8 cellular contexts compared by ENCODE assay signal in genomic region chr17:76452646-76453430, GRCh38. TPM values are rescaled to one million over a fixed set of nuclear protein-coding genes. Genes with fewer than 3 reads are reported as not detected.
DNase-seq lines count a peak whose midpoint lies in the region; ATAC-seq and TF ChIP-seq lines count a peak whose summit lies in the region.

Gene UBE2O (minus strand): TSS chr17:76453152. CDS start chr17:76453141, 11 bp downstream.

- H3K27ac ChIP-seq in OCI-LY3 (ENCODE audit: low read length) (no peak within 1 kb of the TSS), esophagus (ENCODE audit: low read depth in 2 of 2, low read length in 1 of 2) (peak within 1 kb of the TSS; percentile 14 to 79), muscle layer of colon (ENCODE audit: low read depth, low read length) (peak within 1 kb of the TSS; percentile 73)

- H3K9me3 Mint-ChIP-seq in Calu3 (ENCODE audit: low read depth, unreplicated experiment) = no peaks in the 10 kb centered on the region

- peaks cover 5% of the 10 kb centered on the region for H3K36me3 ChIP-seq in OCI-LY3 (replicated peaks; ENCODE audit: low read depth, low read length)
- H3K36me3 ChIP-seq in esophagus (ENCODE audit: control insufficient read depth in 2 of 2, insufficient read depth in 2 of 2, low read length in 1 of 2) = no peaks in the 10 kb centered on the region
- H3K36me3 ChIP-seq in muscle layer of colon (ENCODE audit: insufficient read depth, low read length) = no peaks in the 10 kb centered on the region

- H3K4me1 ChIP-seq in OCI-LY3 (ENCODE audit: low read length) (peaks cover 17% of the 10 kb centered on the region), esophagus (ENCODE audit: control insufficient read depth in 2 of 2, insufficient read depth in 2 of 2, low read length in 1 of 2) (peaks cover 0 to 4% of the 10 kb centered on the region in 2 donors), muscle layer of colon (ENCODE audit: insufficient read depth, low read length) (peaks cover 11% of the 10 kb centered on the region)

- H3K79me2 ChIP-seq in OCI-LY3 (ENCODE audit: low read length) = peaks cover 50% of the 10 kb centered on the region

- CTCF ChIA-PET in Calu3 (lab: Charles Lee) = interaction anchor here (0.5 to 0.6 kb wide), 2 partner anchors 207 to 1709 kb away, joined by 3 to 14 read pairs; no protein-coding TSS in a partner anchor

- H3K4me2 ChIP-seq in OCI-LY3 (ENCODE audit: low read length) = peak within 1 kb of the TSS; percentile 82

- peak within 1 kb of the TSS; percentile 8; the same call in 1 of the 2 replicates for H2AFZ ChIP-seq in OCI-LY3 (ENCODE audit: low read depth, low read length)

- peak within 1 kb of the TSS; percentile 87 for H3K4me3 Mint-ChIP-seq in Calu3 (ENCODE audit: low read depth, unreplicated experiment)

- no peaks in the 10 kb centered on the region for H3K27me3 Mint-ChIP-seq in Calu3 (ENCODE audit: unreplicated experiment)

- peak; percentile 86 for ATAC-seq in GM21390 (IDR thresholded peaks at IDR 0.05; ENCODE audit: unreplicated experiment)

- peaks cover 41% of the 10 kb centered on the region for H4K20me1 ChIP-seq in OCI-LY3 (ENCODE audit: insufficient read depth, low read length)

- intact Hi-C loops in Calu3 (cut with micrococcal nuclease; ENCODE audit: unreplicated experiment) = no loop called here

- DNase-seq in Calu3 = peak; percentile 95
- peak; percentile 87 for DNase-seq in HuH-7.5 (ENCODE audit: low spot score)
- peak; percentile 89 for DNase-seq in activated T-cell treated with anti-CD3 and anti-CD28 coated beads for 24 hours (ENCODE audit: low read depth)
- DNase-seq in stimulated activated CD8-positive, alpha-beta memory T cell treated with anti-CD3 and anti-CD28 coated beads, Interleukin-7, amount 100 ng/mL, for 1 hour (ENCODE audit: low read depth in 2 of 2) = peak; percentile 81 to 83

- H3K4me3 ChIP-seq in OCI-LY3 (ENCODE audit: low read length) (peak within 1 kb of the TSS; percentile 92), esophagus (ENCODE audit: low read depth in 1 of 2, low read length in 2 of 2) (peak within 1 kb of the TSS; percentile 86 to 91), muscle layer of colon (ENCODE audit: low read depth in 1 of 2, low read length in 2 of 2) (peak within 1 kb of the TSS; percentile 56 to 81)

- H3K9me3 ChIP-seq in OCI-LY3 (ENCODE audit: insufficient read depth, low read length) (no peaks in the 10 kb centered on the region), esophagus (ENCODE audit: control insufficient read depth in 2 of 2, insufficient read depth in 1 of 2, low read depth in 1 of 2, low read length in 1 of 2) (no peaks in the 10 kb centered on the region), muscle layer of colon (ENCODE audit: low read length) (no peaks in the 10 kb centered on the region)

- peaks cover 25% of the 10 kb centered on the region for H3K4me1 Mint-ChIP-seq in Calu3 (ENCODE audit: low read depth, unreplicated experiment)

- H3K36me3 Mint-ChIP-seq in Calu3 (ENCODE audit: insufficient read depth, unreplicated experiment) = peaks cover 13% of the 10 kb centered on the region

- BruUV-seq in Calu3 (replicated peaks; lab: Mats Ljungman, UMichigan) = no TSS peak

- H3K27ac Mint-ChIP-seq in Calu3 (ENCODE audit: unreplicated experiment) = peak within 1 kb of the TSS; percentile 18

- TF ChIP-seq CTCF in Calu3 (IDR thresholded peaks at IDR 0.05; ENCODE audit: unreplicated experiment) (peak; percentile 44), OCI-LY3 (IDR thresholded peaks at IDR 0.05; ENCODE audit: low read depth, low read length) (peak; percentile 47)

- peak within 1 kb of the TSS; percentile 80 for H3K9ac ChIP-seq in OCI-LY3 (ENCODE audit: low read length)
- no peak within 1 kb of the TSS for H3K9ac ChIP-seq in muscle layer of colon (ENCODE audit: low read length)

- WGBS in esophagus, 2 donors = 1% methylated on average over 89 to 103 of the region's 103 CpGs

- H3K27me3 ChIP-seq in OCI-LY3 (ENCODE audit: low read depth, low read length) = no peaks in the 10 kb centered on the region
- no peaks in the 10 kb centered on the region for H3K27me3 ChIP-seq in esophagus (ENCODE audit: control insufficient read depth in 1 of 2, insufficient read depth in 2 of 2, low read length in 2 of 2)
- H3K27me3 ChIP-seq in muscle layer of colon (ENCODE audit: control insufficient read depth in 1 of 2, insufficient read depth in 2 of 2, low read length in 2 of 2) = no peaks in the 10 kb centered on the region

RNA-seq across cellular contexts. Expression of gene UBE2O, which starts in this region (rescaled TPM):
- 29.0 and 34.4 TPM in 2 replicates for total RNA-seq in Calu3 (2022)
- 1 to 10 TPM; 8.1 to 9.2 TPM for polyA plus RNA-seq in esophagus
